ENCODE assay signal across 26 cellular contexts in genomic region chr4:4899202-4899925, GRCh38. TPM values are rescaled to one million over a fixed set of nuclear protein-coding genes. Genes with fewer than 3 reads are reported as not detected.
"Had no signal": no experiment of that assay in that cellular context is flagged by ENCODE, and none has a peak within 500 bp of the region (broad histone marks: within the 10 kb centered on the region; RNA-seq: fewer than 3 reads in every experiment).

No MANE protein-coding gene starts in this region.

- H3K27ac ChIP-seq: left lung, lower lobe of right lung, neural progenitor cell, neutrophil, ovary, right atrium auricular region, right lobe of liver, tibial nerve, upper lobe of left lung, vagina had no signal

- H3K4me2 ChIP-seq: neural progenitor cell had no signal

- H3K36me3 ChIP-seq: left lung, lower lobe of right lung, neural progenitor cell, neutrophil, ovary, right atrium auricular region, right lobe of liver, tibial nerve, upper lobe of left lung, vagina had no signal

- ATAC-seq: left colon; left lung; natural killer cell; right lobe of liver; stimulated activated effector memory CD8-positive, alpha-beta T cell treated with anti-CD3 and anti-CD28 coated beads, Interleukin-12 subunit alpha, Interleukin-12 subunit beta, amount 100 ng/mL, for 72 hours; stimulated activated naive CD8-positive, alpha-beta T cell treated with anti-CD3 and anti-CD28 coated beads, Interleukin-15, amount 100 ng/mL, for 72 hours had no signal

- H3K4me1 ChIP-seq: left lung, lower lobe of right lung, neural progenitor cell, right atrium auricular region, right lobe of liver, tibial nerve, upper lobe of left lung, vagina had no signal

- H2AFZ ChIP-seq: neural progenitor cell had no signal

- H3K9me3 ChIP-seq: left lung, lower lobe of right lung, neutrophil, ovary, right atrium auricular region, right lobe of liver, tibial nerve, upper lobe of left lung, vagina had no signal

- DNase-seq: hypothalamus; immature natural killer cell; kidney; left colon; left lung; lower lobe of right lung; mammary epithelial cell; mesenchymal stem cell; naive B cell; natural killer cell; nephron progenitor cell; occipital lobe; ovary; right lobe of liver; stimulated activated CD4-positive, alpha-beta T cell treated with anti-CD3 and anti-CD28 coated beads, Interleukin-4, amount 100 ng/mL, for 24 hours; stimulated activated naive CD4-positive, alpha-beta T cell treated with Interleukin-2 at 50 U/mL for 16 hours; stimulated activated naive CD8-positive, alpha-beta T cell treated with anti-CD3 and anti-CD28 coated beads, Interleukin-15, amount 100 ng/mL, for 72 hours; substantia nigra; upper lobe of left lung had no signal

- H3K27me3 ChIP-seq: ovary, right atrium auricular region, right lobe of liver, upper lobe of left lung, vagina had no signal

- H3K4me3 ChIP-seq: left lung, lower lobe of right lung, neural progenitor cell, ovary, right atrium auricular region, right lobe of liver, tibial nerve, upper lobe of left lung, vagina had no signal

RNA-seq across cellular contexts. Expression of gene MSX1, which starts 39.9 kb away (rescaled TPM):
- total RNA-seq: mononuclear cell, natural killer cell had no signal
